Comparison of ENCODE assay signal across 8 cellular contexts in the genomic region with DNA sequence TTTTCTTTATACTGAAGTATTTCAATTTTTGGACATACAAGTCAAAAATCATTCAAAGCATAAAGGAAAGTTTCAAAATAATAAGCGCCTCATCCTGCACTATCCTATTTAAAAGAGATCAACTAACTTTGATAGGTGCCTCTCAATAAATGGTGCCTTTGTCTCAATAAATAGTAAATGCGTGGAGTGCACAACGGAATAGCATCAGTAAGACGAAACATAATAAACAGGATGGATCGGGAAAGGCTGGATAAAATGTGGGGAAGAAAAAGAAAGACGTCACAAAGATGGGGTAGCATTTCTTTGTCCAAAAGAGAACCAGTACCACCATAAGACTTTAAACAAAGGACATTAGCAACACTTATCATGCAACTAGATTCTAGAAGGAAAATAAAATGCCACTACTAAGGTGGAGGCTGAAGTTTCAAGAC. TPM values are rescaled to one million over a fixed set of nuclear protein-coding genes. Genes with fewer than 3 reads are reported as not detected.
DNase-seq lines count a peak whose midpoint lies in the region; ATAC-seq and TF ChIP-seq lines count a peak whose summit lies in the region.

No MANE protein-coding gene starts in this region.

- TF ChIP-seq CTCF in body of pancreas (IDR thresholded peaks at IDR 0.05) = no peak
- TF ChIP-seq CTCF in GM13976 (IDR thresholded peaks at IDR 0.05; ENCODE audit: borderline replicate concordance, control extremely low read depth, extremely low read depth, insufficient read depth, missing control alignments) = no peak

- no peak for TF ChIP-seq POLR2A in body of pancreas (IDR thresholded peaks at IDR 0.05)

- peak overlapping the region; percentile 78 for H3K4me3 Mint-ChIP-seq in stimulated activated naive CD8-positive, alpha-beta T cell treated with anti-CD3 and anti-CD28 coated beads, Interleukin-15, Interleukin-2, amounts not matched to agents 100 ng/mL and 50 ng/mL, for 24 hours

- 11 to 17% methylated on average over 6 of the region's 6 CpGs for WGBS in body of pancreas, 2 donors
- 69% methylated on average over 3 of the region's 6 CpGs; no CpG with 5 or more reads in 1 of the 2 experiments for WGBS in mesodermal cell (ENCODE audit: insufficient coverage in 2 of 2), 2 experiments
- 14 to 18% methylated on average over 6 of the region's 6 CpGs for WGBS in aorta, 2 donors

- DNase-seq in stimulated activated naive CD8-positive, alpha-beta T cell treated with anti-CD3 and anti-CD28 coated beads, Interleukin-15, Interleukin-2, amounts not matched to agents 100 U/mL and 50 U/mL, for 24 hours = no peak
- no peak for DNase-seq in body of pancreas
- no peak for DNase-seq in aorta
- DNase-seq in GM13976 (ENCODE audit: low spot score) = no peak
- no peak for DNase-seq in NCI-H1930 (lab: John Stamatoyannopoulos, UW)

- H3K36me3 Mint-ChIP-seq in stimulated activated naive CD8-positive, alpha-beta T cell treated with anti-CD3 and anti-CD28 coated beads, Interleukin-15, Interleukin-2, amounts not matched to agents 100 ng/mL and 50 ng/mL, for 24 hours (ENCODE audit: low read depth) = no peaks in the 10 kb centered on the region

- H3K27ac ChIP-seq in body of pancreas = peak overlapping the region; percentile 37 to 84 (median 72)
- H3K27ac ChIP-seq in mesodermal cell (ENCODE audit: low read depth, low read length, severe bottlenecking) = no peak overlapping the region
- H3K27ac ChIP-seq in aorta (ENCODE audit: low read depth in 1 of 2, low read length in 2 of 2) = no peak overlapping the region

- peak overlapping the region; percentile 50 for H3K27ac Mint-ChIP-seq in stimulated activated naive CD8-positive, alpha-beta T cell treated with anti-CD3 and anti-CD28 coated beads, Interleukin-15, Interleukin-2, amounts not matched to agents 100 ng/mL and 50 ng/mL, for 24 hours

- peaks cover 9% of the 10 kb centered on the region for H3K4me1 Mint-ChIP-seq in stimulated activated naive CD8-positive, alpha-beta T cell treated with anti-CD3 and anti-CD28 coated beads, Interleukin-15, Interleukin-2, amounts not matched to agents 100 ng/mL and 50 ng/mL, for 24 hours (ENCODE audit: low read depth)

- H3K27me3 Mint-ChIP-seq in stimulated activated naive CD8-positive, alpha-beta T cell treated with anti-CD3 and anti-CD28 coated beads, Interleukin-15, Interleukin-2, amounts not matched to agents 100 ng/mL and 50 ng/mL, for 24 hours = peaks cover 42% of the 10 kb centered on the region

- no peaks in the 10 kb centered on the region for H3K9me3 Mint-ChIP-seq in stimulated activated naive CD8-positive, alpha-beta T cell treated with anti-CD3 and anti-CD28 coated beads, Interleukin-15, Interleukin-2, amounts not matched to agents 100 ng/mL and 50 ng/mL, for 24 hours

- H3K4me1 ChIP-seq in body of pancreas (peaks cover 8% of the 10 kb centered on the region), mesodermal cell (ENCODE audit: control insufficient read depth, insufficient read depth, low read length, poor library complexity, severe bottlenecking) (peaks cover 19% of the 10 kb centered on the region), aorta (ENCODE audit: control insufficient read depth in 1 of 2, insufficient read depth in 2 of 2, low read length in 2 of 2) (no peaks in the 10 kb centered on the region)

- H3K27me3 ChIP-seq in body of pancreas (no peaks in the 10 kb centered on the region), aorta (ENCODE audit: control insufficient read depth in 1 of 2, insufficient read depth in 2 of 2, low read length in 1 of 2) (no peaks in the 10 kb centered on the region)

- no peak for ATAC-seq in stimulated activated naive CD8-positive, alpha-beta T cell treated with anti-CD3 and anti-CD28 coated beads, Interleukin-15, Interleukin-2, amounts not matched to agents 100 U/mL and 50 U/mL, for 24 hours
- ATAC-seq in body of pancreas = no peak
- no peak for ATAC-seq in aorta (ENCODE audit: low FRiP score)
- ATAC-seq in GM21367 (IDR thresholded peaks at IDR 0.05; ENCODE audit: unreplicated experiment) = no peak

- H3K4me3 ChIP-seq in body of pancreas (peak overlapping the region in 1 of 2 donors; percentile 9), mesodermal cell (ENCODE audit: extremely low read depth, insufficient read depth, low read length, poor library complexity, severe bottlenecking) (peak overlapping the region; percentile 32), aorta (ENCODE audit: low read length in 2 of 2) (peak overlapping the region; percentile 51 to 70)

- H3K36me3 ChIP-seq in body of pancreas (replicated peaks in 1 of 2; ENCODE audit: insufficient read depth in 1 of 2, low read depth in 2 of 2) = no peaks in the 10 kb centered on the region
- no peaks in the 10 kb centered on the region for H3K36me3 ChIP-seq in mesodermal cell (ENCODE audit: control insufficient read depth, insufficient read depth, low read length)
- no peaks in the 10 kb centered on the region for H3K36me3 ChIP-seq in aorta (ENCODE audit: control insufficient read depth in 1 of 2, insufficient read depth in 2 of 2, low read length in 1 of 2)

- intact Hi-C loops in body of pancreas (cut with DNase I) (no loop called here), aorta (cut with DNase I) (no loop called here)

- in situ Hi-C loops in GM13976 (cut with MboI; ENCODE audit: low sequenced_read_pairs, unreplicated experiment) = no loop called here

- H3K9me3 ChIP-seq in body of pancreas = no peaks in the 10 kb centered on the region
- no peaks in the 10 kb centered on the region for H3K9me3 ChIP-seq in mesodermal cell (ENCODE audit: control insufficient read depth, low read length)
- no peaks in the 10 kb centered on the region for H3K9me3 ChIP-seq in aorta (ENCODE audit: control insufficient read depth, low read length)

RNA-seq across cellular contexts. Expression of a gene that starts 0.6 kb away (rescaled TPM):
- total RNA-seq in body of pancreas (10 to 100 TPM; 10.6 to 44.2 TPM), aorta (1 to 10 TPM; 4.0 to 4.8 TPM)
- 18.4 TPM for polyA plus RNA-seq in mesodermal cell (2013, experiment 1 of 2)
- polyA plus RNA-seq in mesodermal cell (2013, experiment 2 of 2) = 17.3 TPM
- 1 to 10 TPM; 1.7 to 2.6 TPM for polyA plus RNA-seq in aorta

Comparison
In these comparisons a context has a peak if more than half of its experiments do, and no peak if none do; other contexts are left out.
1. H3K27ac ChIP-seq: peak in body of pancreas (4 of 4); none in mesodermal cell (single experiment) and aorta (0 of 2).